ENCODE assay signal across 8 cellular contexts in the genomic region with DNA sequence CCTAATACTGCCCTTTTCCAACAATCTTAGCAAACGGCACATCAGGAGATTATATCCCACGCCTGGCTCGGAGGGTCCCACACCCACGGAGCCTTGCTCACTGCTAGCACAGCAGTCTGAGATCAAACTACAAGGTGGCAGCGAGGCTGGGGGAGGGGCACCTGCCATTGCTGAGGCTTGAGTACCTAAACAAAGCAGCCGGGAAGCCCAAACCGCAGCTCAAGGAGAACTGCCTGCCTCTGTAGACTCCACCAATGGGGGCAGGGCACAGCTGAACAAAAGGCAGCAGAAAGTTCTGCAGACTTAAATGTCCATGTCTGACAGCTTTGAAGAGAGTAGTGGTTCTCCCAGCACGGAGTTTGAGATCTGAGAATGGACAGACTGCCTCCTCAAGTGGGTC. TPM values are rescaled to one million over a fixed set of nuclear protein-coding genes. Genes with fewer than 3 reads are reported as not detected.
DNase-seq lines count a peak whose midpoint lies in the region; ATAC-seq lines count a peak whose summit lies in the region.
"Not testable (repeated sequence)": the region's sequence is repeated elsewhere in the genome, so short reads cannot be mapped to it uniquely, and the experiment has no call there.

No MANE protein-coding gene starts in this region.

- not testable (repeated sequence) for H3K27me3 Mint-ChIP-seq in CD4-positive, alpha-beta memory T cell; T-cell; activated CD4-positive, alpha-beta memory T cell treated with anti-CD3 and anti-CD28 coated beads for 36 hours

- not testable (repeated sequence) for H3K4me3 ChIP-seq in CD4-positive, alpha-beta memory T cell (ENCODE audit: low read length in 2 of 2)

- DNase-seq in CD4-positive, alpha-beta memory T cell, result peak in 3 of 5 donors; percentile 5 to 29 (median 22)
- DNase-seq in T-cell, result peak in 31 of 34 experiments; percentile 8 to 81 (median 39)
- DNase-seq in activated CD4-positive, alpha-beta T cell treated with anti-CD3 and anti-CD28 coated beads for 4 hours, result peak; percentile 8 to 18
- DNase-seq in activated CD4-positive, alpha-beta memory T cell treated with anti-CD3 and anti-CD28 coated beads for 36 hours, result peak; percentile 41
- DNase-seq in activated effector memory CD4-positive, alpha-beta T cell treated with Interleukin-2 at 50 U/mL for 16 hours, result peak; percentile 3
- DNase-seq in central memory CD4-positive, alpha-beta T cell, result peak; percentile 9
- peak; percentile 10 for DNase-seq in stimulated activated CD4-positive, alpha-beta T cell treated with anti-CD3 and anti-CD28 coated beads, Interleukin-4, amount 100 ng/mL, for 1 hour

- H3K27ac Mint-ChIP-seq in CD4-positive, alpha-beta memory T cell, result peak overlapping the region in 2 of 7 donors; percentile 7 to 78
- H3K27ac Mint-ChIP-seq in T-cell; activated CD4-positive, alpha-beta memory T cell treated with anti-CD3 and anti-CD28 coated beads for 36 hours: not testable (repeated sequence)

- H3K36me3 Mint-ChIP-seq in CD4-positive, alpha-beta memory T cell, result peaks cover 28 to 31% of the 10 kb centered on the region in 2 donors
- H3K36me3 Mint-ChIP-seq in T-cell, result peaks cover 43% of the 10 kb centered on the region
- H3K36me3 Mint-ChIP-seq in activated CD4-positive, alpha-beta memory T cell treated with anti-CD3 and anti-CD28 coated beads for 36 hours, result peaks cover 17% of the 10 kb centered on the region

- intact Hi-C loops in CD4-positive, alpha-beta memory T cell (cut with micrococcal nuclease); activated CD4-positive, alpha-beta memory T cell treated with anti-CD3 and anti-CD28 coated beads for 36 hours (cut with micrococcal nuclease): not testable (repeated sequence)

- POLR2A ChIA-PET in CD4-positive, alpha-beta memory T cell (lab: Charles Lee; ENCODE audit: partially characterized antibody); T-cell (lab: Charles Lee); activated CD4-positive, alpha-beta memory T cell treated with anti-CD3 and anti-CD28 coated beads for 36 hours (lab: Charles Lee): not testable (repeated sequence)

- not testable (repeated sequence) for H3K9me3 ChIP-seq in CD4-positive, alpha-beta memory T cell (ENCODE audit: control insufficient read depth in 1 of 2, low read length in 2 of 2); KOPT-K1 (ENCODE audit: insufficient read depth, low read length, poor library complexity, severe bottlenecking)

- H3K4me1 Mint-ChIP-seq in CD4-positive, alpha-beta memory T cell, result peaks cover 17 to 51% (median 32%) of the 10 kb centered on the region in 4 donors
- peaks cover 33 to 50% (median 41%) of the 10 kb centered on the region in 3 donors for H3K4me1 Mint-ChIP-seq in T-cell
- H3K4me1 Mint-ChIP-seq in activated CD4-positive, alpha-beta memory T cell treated with anti-CD3 and anti-CD28 coated beads for 36 hours (ENCODE audit: low read depth), result peaks cover 31% of the 10 kb centered on the region

- H3K36me3 ChIP-seq in CD4-positive, alpha-beta memory T cell (ENCODE audit: insufficient read depth, low read length), result not testable (repeated sequence)
- peaks cover 10% of the 10 kb centered on the region for H3K36me3 ChIP-seq in KOPT-K1 (ENCODE audit: insufficient read depth, low read length)

- H3K4me1 ChIP-seq in CD4-positive, alpha-beta memory T cell (ENCODE audit: insufficient read depth, low read length), result not testable (repeated sequence)

- not testable (repeated sequence) for H3K27me3 ChIP-seq in CD4-positive, alpha-beta memory T cell (ENCODE audit: insufficient read depth, low read length)

- ATAC-seq in T-cell (replicated peaks in 1 of 4), result peak in 2 of 4 experiments; percentile 37 to 79

- CTCF ChIA-PET in CD4-positive, alpha-beta memory T cell (lab: Charles Lee; ENCODE audit: partially characterized antibody), result interaction anchor here (1.0 kb wide), 1 partner anchor 8 kb away, joined by 3 read pairs; no protein-coding TSS in a partner anchor
- CTCF ChIA-PET in T-cell (lab: Charles Lee); activated CD4-positive, alpha-beta memory T cell treated with anti-CD3 and anti-CD28 coated beads for 36 hours (lab: Charles Lee): not testable (repeated sequence)

- H3K27ac ChIP-seq in CD4-positive, alpha-beta memory T cell (ENCODE audit: low read depth, low read length), result not testable (repeated sequence)
- peak overlapping the region; percentile 71 for H3K27ac ChIP-seq in KOPT-K1 (ENCODE audit: low read depth, low read length, poor library complexity, severe bottlenecking)

- not testable (repeated sequence) for H3K9me3 Mint-ChIP-seq in CD4-positive, alpha-beta memory T cell; T-cell; activated CD4-positive, alpha-beta memory T cell treated with anti-CD3 and anti-CD28 coated beads for 36 hours

- peak overlapping the region in 4 of 8 donors; percentile 28 to 54 (median 44) for H3K4me3 Mint-ChIP-seq in CD4-positive, alpha-beta memory T cell
- H3K4me3 Mint-ChIP-seq in T-cell, result peak overlapping the region in 2 of 3 donors; percentile 21 to 64
- not testable (repeated sequence) for H3K4me3 Mint-ChIP-seq in activated CD4-positive, alpha-beta memory T cell treated with anti-CD3 and anti-CD28 coated beads for 36 hours

RNA-seq across cellular contexts. Expression of a gene that starts 39.6 kb away (rescaled TPM):
- 10 to 100 TPM; 63.7 to 66.9 TPM for total RNA-seq in CD4-positive, alpha-beta memory T cell
- 10 to 100 TPM; 43.0 to 51.9 TPM for polyA plus RNA-seq in CD4-positive, alpha-beta memory T cell
- 10 to 100 TPM; 57.5 to 76.8 (median 61.6) TPM for total RNA-seq in T-cell
- 10 to 100 TPM; 55.3 to 55.4 TPM for total RNA-seq in activated CD4-positive, alpha-beta memory T cell treated with anti-CD3 and anti-CD28 coated beads for 36 hours
